8 cellular contexts compared by ENCODE assay signal in genomic region chr4:75723117-75723801, GRCh38. TPM values are rescaled to one million over a fixed set of nuclear protein-coding genes. Genes with fewer than 3 reads are reported as not detected.
DNase-seq lines count a peak whose midpoint lies in the region; ATAC-seq and TF ChIP-seq lines count a peak whose summit lies in the region.

No MANE protein-coding gene starts in this region.

- no peaks in the 10 kb centered on the region for H3K27me3 Mint-ChIP-seq in activated T-helper 2 cell treated with anti-CD3 and anti-CD28 coated beads, Interferon-gamma antibody, Interleukin-2, Interleukin-4, amounts not matched to agents 10 μg/mL and 5 μg/mL and 100 μg/mL, durations not matched to agents 14 hours and 24 hours and 36 hours (ENCODE audit: low read depth)

- H2AFZ ChIP-seq in smooth muscle cell (ENCODE audit: low read depth): no peak overlapping the region

- H3K27ac ChIP-seq in smooth muscle cell (ENCODE audit: low read depth): peak overlapping the region; percentile 55

- peaks cover 31% of the 10 kb centered on the region for H4K20me1 ChIP-seq in smooth muscle cell (ENCODE audit: low read depth)

- H3K4me1 Mint-ChIP-seq in activated T-helper 2 cell treated with anti-CD3 and anti-CD28 coated beads, Interferon-gamma antibody, Interleukin-2, Interleukin-4, amounts not matched to agents 10 μg/mL and 5 μg/mL and 100 μg/mL, durations not matched to agents 14 hours and 24 hours and 36 hours (ENCODE audit: low read depth): peaks cover 41% of the 10 kb centered on the region

- H3K9me3 Mint-ChIP-seq in activated T-helper 2 cell treated with anti-CD3 and anti-CD28 coated beads, Interferon-gamma antibody, Interleukin-2, Interleukin-4, amounts not matched to agents 10 μg/mL and 5 μg/mL and 100 μg/mL, durations not matched to agents 14 hours and 24 hours and 36 hours: no peaks in the 10 kb centered on the region

- peaks cover 9% of the 10 kb centered on the region for H3F3A ChIP-seq in smooth muscle cell (ENCODE audit: low read depth)

- intact Hi-C loops in activated T-helper 2 cell treated with anti-CD3 and anti-CD28 coated beads, Interferon-gamma antibody, Interleukin-2, Interleukin-4, amounts not matched to agents 10 μg/mL and 5 μg/mL and 100 μg/mL, durations not matched to agents 14 hours and 24 hours and 36 hours (cut with micrococcal nuclease): no loop called here

- peak overlapping the region; percentile 91 for H3K4me3 ChIP-seq in BJ (ENCODE audit: low read depth, low read length)
- peak overlapping the region; percentile 97 for H3K4me3 ChIP-seq in iPS-15b (ENCODE audit: low read depth, low read length)
- peak overlapping the region; percentile 66 for H3K4me3 ChIP-seq in smooth muscle cell

- H3K36me3 Mint-ChIP-seq in activated T-helper 2 cell treated with anti-CD3 and anti-CD28 coated beads, Interferon-gamma antibody, Interleukin-2, Interleukin-4, amounts not matched to agents 10 μg/mL and 5 μg/mL and 100 μg/mL, durations not matched to agents 14 hours and 24 hours and 36 hours (ENCODE audit: low read depth): peaks cover 29% of the 10 kb centered on the region

- POLR2A ChIA-PET in BJ (lab: Charles Lee): interaction anchor here (2.2 kb wide), 1 partner anchor 8 kb away, joined by 11 read pairs; no protein-coding TSS in a partner anchor

- H3K79me2 ChIP-seq in smooth muscle cell (ENCODE audit: low read depth): peaks cover 31% of the 10 kb centered on the region

- TF ChIP-seq CTCF in BJ (IDR thresholded peaks at IDR 0.05; ENCODE audit: insufficient read depth, low read depth, low read length) (no peak), smooth muscle cell (IDR thresholded peaks at IDR 0.05; ENCODE audit: borderline replicate concordance, insufficient read depth, poor library complexity, severe bottlenecking) (no peak)

- CTCF ChIA-PET in BJ (lab: Yijun Ruan, JAX): interaction anchor here (0.8 to 2.9 kb wide), 21 partner anchors 8 to 159 kb away, joined by 3 to 25 read pairs (median 5); partner anchors contain the start of gene G3BP2

- WGBS in smooth muscle cell (ENCODE audit: low lambda C conversion rate): 6% methylated on average over 3 of the region's 3 CpGs

- no peaks in the 10 kb centered on the region for H3K27me3 ChIP-seq in BJ (ENCODE audit: control insufficient read depth, insufficient read depth, low read length)
- H3K27me3 ChIP-seq in iPS-15b (ENCODE audit: control insufficient read depth, insufficient read depth, low read length): no peaks in the 10 kb centered on the region
- no peaks in the 10 kb centered on the region for H3K27me3 ChIP-seq in smooth muscle cell (ENCODE audit: low read depth)

- ATAC-seq in HG03095 (IDR thresholded peaks at IDR 0.05; ENCODE audit: unreplicated experiment) (no peak), GM21576 (IDR thresholded peaks at IDR 0.05; ENCODE audit: unreplicated experiment) (no peak)

- H3K4me1 ChIP-seq in iPS-15b (ENCODE audit: control insufficient read depth, insufficient read depth, low read length): peaks cover 17% of the 10 kb centered on the region
- H3K4me1 ChIP-seq in smooth muscle cell (ENCODE audit: low read depth): peaks cover 25% of the 10 kb centered on the region

- peak overlapping the region; percentile 95 for H3K9ac ChIP-seq in iPS-15b (ENCODE audit: low read depth, low read length)
- H3K9ac ChIP-seq in smooth muscle cell (ENCODE audit: low read depth): peak overlapping the region; percentile 46

- H3K36me3 ChIP-seq in BJ (ENCODE audit: control insufficient read depth, insufficient read depth, low read length) (no peaks in the 10 kb centered on the region), iPS-15b (ENCODE audit: control insufficient read depth, insufficient read depth, low read length) (no peaks in the 10 kb centered on the region), smooth muscle cell (ENCODE audit: low read depth) (no peaks in the 10 kb centered on the region)

- H3K9me3 ChIP-seq in iPS-15b (ENCODE audit: control insufficient read depth, insufficient read depth, low read length): no peaks in the 10 kb centered on the region
- H3K9me3 ChIP-seq in smooth muscle cell (replicated peaks; ENCODE audit: low read depth): no peaks in the 10 kb centered on the region

- peak overlapping the region; percentile 80 for H3K4me2 ChIP-seq in smooth muscle cell

- DNase-seq in BJ (ENCODE audit: low read depth) (peak; percentile 26), HPDE6-E6E7 (ENCODE audit: extremely low spot score) (peak; percentile 15), smooth muscle cell (lab: John Stamatoyannopoulos, UW; ENCODE audit: unreplicated experiment) (no peak)
- DNase-seq in activated T-helper 2 cell treated with anti-CD3 and anti-CD28 coated beads, Interferon-gamma antibody, Interleukin-2, Interleukin-4, amounts not matched to agents 10 μg/mL and 5 μg/mL and 100 μg/mL, durations not matched to agents 14 hours and 24 hours and 36 hours (ENCODE audit: low spot score): no peak
- DNase-seq in stimulated activated naive CD4-positive, alpha-beta T cell treated with Interleukin-2 at 50 U/mL for 16 hours (lab: John Stamatoyannopoulos, UW): no peak

- H3K4me3 Mint-ChIP-seq in activated T-helper 2 cell treated with anti-CD3 and anti-CD28 coated beads, Interferon-gamma antibody, Interleukin-2, Interleukin-4, amounts not matched to agents 10 μg/mL and 5 μg/mL and 100 μg/mL, durations not matched to agents 14 hours and 24 hours and 36 hours (ENCODE audit: low read depth): peak overlapping the region; percentile 98

- H3K27ac Mint-ChIP-seq in activated T-helper 2 cell treated with anti-CD3 and anti-CD28 coated beads, Interferon-gamma antibody, Interleukin-2, Interleukin-4, amounts not matched to agents 10 μg/mL and 5 μg/mL and 100 μg/mL, durations not matched to agents 14 hours and 24 hours and 36 hours: peak overlapping the region; percentile 99

RNA-seq across cellular contexts. Expression of gene USO1, which starts 1.1 kb away (rescaled TPM):
- polyA plus RNA-seq in BJ (2011; rRNA removed): 41.3 and 90.3 TPM in 2 replicates
- polyA minus RNA-seq in BJ (2011; rRNA and poly(A)+ RNA removed): 27.6 and 32.5 TPM in 2 replicates
- 57.4 and 59.0 TPM in 2 replicates for total RNA-seq in activated T-helper 2 cell treated with anti-CD3 and anti-CD28 coated beads, Interferon-gamma antibody, Interleukin-2, Interleukin-4, amounts not matched to agents 10 μg/mL and 5 μg/mL and 100 μg/mL, durations not matched to agents 14 hours and 24 hours and 36 hours
- total RNA-seq in smooth muscle cell: 94.6 and 111 TPM in 2 replicates
- polyA plus RNA-seq in smooth muscle cell: 43.1 and 50.4 TPM in 2 replicates

RNA-seq across cellular contexts. Expression of gene G3BP2, which starts 50.0 kb away (rescaled TPM):
- polyA plus RNA-seq in BJ (2011; rRNA removed): 57.6 and 117 TPM in 2 replicates
- 34.3 and 41.0 TPM in 2 replicates for polyA minus RNA-seq in BJ (2011; rRNA and poly(A)+ RNA removed)
- 143 and 156 TPM in 2 replicates for total RNA-seq in activated T-helper 2 cell treated with anti-CD3 and anti-CD28 coated beads, Interferon-gamma antibody, Interleukin-2, Interleukin-4, amounts not matched to agents 10 μg/mL and 5 μg/mL and 100 μg/mL, durations not matched to agents 14 hours and 24 hours and 36 hours
- total RNA-seq in smooth muscle cell: 149 and 172 TPM in 2 replicates
- polyA plus RNA-seq in smooth muscle cell: 81.7 and 84.5 TPM in 2 replicates

Comparison
In these comparisons a context has a peak if more than half of its experiments do, and no peak if none do; other contexts are left out.
1. DNase-seq: peak in BJ (single experiment) and HPDE6-E6E7 (single experiment); none in activated T-helper 2 cell treated with anti-CD3 and anti-CD28 coated beads, Interferon-gamma antibody, Interleukin-2, Interleukin-4, amounts not matched to agents 10 μg/mL and 5 μg/mL and 100 μg/mL, durations not matched to agents 14 hours and 24 hours and 36 hours (single experiment), smooth muscle cell (single experiment) and stimulated activated naive CD4-positive, alpha-beta T cell treated with Interleukin-2 at 50 U/mL for 16 hours (single experiment).
2. Peak in every context shown above with its lines, with median percentiles within 50 percentile points of each other: H3K4me3 ChIP-seq.